In genomic region chr3:23959147-23959900, GRCh38 we compare ENCODE assay signal across 10 cellular contexts. TPM values are rescaled to one million over a fixed set of nuclear protein-coding genes. Genes with fewer than 3 reads are reported as not detected.
DNase-seq lines count a peak whose midpoint lies in the region; ATAC-seq and TF ChIP-seq lines count a peak whose summit lies in the region.
"Had no signal": no experiment of that assay in that cellular context is flagged by ENCODE, and none has a peak within 500 bp of the region (broad histone marks: within the 10 kb centered on the region; RNA-seq: fewer than 3 reads in every experiment).

No MANE protein-coding gene starts in this region.

- TF ChIP-seq EP300 in sigmoid colon (IDR thresholded peaks at IDR 0.05) = peak in 2 of 4 donors; percentile 20 to 68

- TF ChIP-seq CTCF in epithelial cell of esophagus (IDR thresholded peaks at IDR 0.05; ENCODE audit: insufficient read depth, low read depth, low read length, missing control alignments) (no peak), sigmoid colon (IDR thresholded peaks at IDR 0.05) (no peak)

- no peak overlapping the region for H3K4me3 ChIP-seq in epithelial cell of esophagus (ENCODE audit: low read length)
- no peak overlapping the region for H3K4me3 ChIP-seq in sigmoid colon

- H3K9me3 ChIP-seq in sigmoid colon = no peaks in the 10 kb centered on the region

- peak; percentile 51 for DNase-seq in RKO (ENCODE audit: low spot score)
- DNase-seq in epithelial cell of esophagus (ENCODE audit: low read depth) = peak; percentile 93
- DNase-seq in sigmoid colon = no peak
- no peak for DNase-seq in GF-D8 (lab: John Stamatoyannopoulos, UW)
- no peak for DNase-seq in COLO829 (ENCODE audit: low spot score)
- DNase-seq in activated CD8-positive, alpha-beta memory T cell treated with anti-CD3 and anti-CD28 coated beads for 24 hours = no peak
- DNase-seq: activated gamma-delta T cell treated with Interleukin-2 at 50 U/mL for 16 hours, NCI-H446 had no signal

- peaks cover 0 to 71% (median 9%) of the 10 kb centered on the region in 4 donors for H3K36me3 ChIP-seq in sigmoid colon

- intact Hi-C loops in sigmoid colon (cut with DNase I) = no loop called here

- ATAC-seq in GM19043 (IDR thresholded peaks at IDR 0.05; ENCODE audit: low read depth, unreplicated experiment) (peak; percentile 55), HG02885 (IDR thresholded peaks at IDR 0.05; ENCODE audit: poor library complexity, unreplicated experiment) (no peak)

- H3K4me1 ChIP-seq in sigmoid colon = peaks cover 0 to 45% (median 32%) of the 10 kb centered on the region in 4 donors

- H3K27ac ChIP-seq in sigmoid colon = peak overlapping the region; percentile 36 to 70 (median 64)

- WGBS in sigmoid colon, 2 donors = 50 to 74% methylated on average over 6 of the region's 6 CpGs

- TF ChIP-seq POLR2A in sigmoid colon (IDR thresholded peaks at IDR 0.05) = no peak

- no peaks in the 10 kb centered on the region for H3K27me3 ChIP-seq in sigmoid colon

RNA-seq across cellular contexts. Expression of gene NR1D2, which starts 14.2 kb away (rescaled TPM):
- 10 to 100 TPM; 43.8 to 63.7 (median 52.8) TPM for total RNA-seq in sigmoid colon
- polyA plus RNA-seq in sigmoid colon = 10 to 100 TPM in 2 of 3 donors, 1 to 10 TPM in 1; 7.7 to 15.0 (median 10.6) TPM

RNA-seq across cellular contexts. Expression of gene RPL15, which starts 42.4 kb away (rescaled TPM):
- total RNA-seq in sigmoid colon = 1,000 to 10,000 TPM; 1,530 to 5,073 (median 3,085) TPM
- polyA plus RNA-seq in sigmoid colon = 1,000 to 10,000 TPM; 2,984 to 4,927 (median 3,091) TPM

RNA-seq across cellular contexts. Expression of gene NKIRAS1, which starts 42.5 kb away (rescaled TPM):
- 10 to 100 TPM; 21.6 to 29.3 (median 26.8) TPM for total RNA-seq in sigmoid colon
- polyA plus RNA-seq in sigmoid colon = 1 to 10 TPM; 4.2 to 5.4 (median 5.1) TPM

Comparison
In these comparisons a context has a peak if more than half of its experiments do, and no peak if none do; other contexts are left out.
1. DNase-seq: peak in RKO (single experiment) and epithelial cell of esophagus (single experiment); none in sigmoid colon (single experiment), GF-D8 (single experiment), COLO829 (single experiment) and activated CD8-positive, alpha-beta memory T cell treated with anti-CD3 and anti-CD28 coated beads for 24 hours (single experiment).